Comparison of ENCODE assay signal across 8 cellular contexts in genomic region chr2:74528600-74529356, GRCh38. TPM values are rescaled to one million over a fixed set of nuclear protein-coding genes. Genes with fewer than 3 reads are reported as not detected.
A peak's percentile ranks its signal among the peaks of the same experiment; 100 is the strongest.
DNase-seq lines count a peak whose midpoint lies in the region; ATAC-seq and TF ChIP-seq lines count a peak whose summit lies in the region.

No MANE protein-coding gene starts in this region.

- no peaks in the 10 kb centered on the region for H3K27me3 ChIP-seq in rectal smooth muscle tissue (ENCODE audit: control insufficient read depth, insufficient read depth, low read length)

- H3K4me3 ChIP-seq in foreskin fibroblast (ENCODE audit: low read depth in 1 of 2, low read length in 2 of 2) (peak overlapping the region; percentile 84 to 97), rectal smooth muscle tissue (ENCODE audit: low read length) (peak overlapping the region; percentile 98)

- TF ChIP-seq CTCF in foreskin fibroblast (IDR thresholded peaks at IDR 0.05; ENCODE audit: low read depth, low read length), result no peak

- peak overlapping the region; percentile 94 for H3K27ac Mint-ChIP-seq in T-cell

- peaks cover 43% of the 10 kb centered on the region for H3K36me3 Mint-ChIP-seq in T-cell

- peak; percentile 6 for ATAC-seq in GM18861 (IDR thresholded peaks at IDR 0.05; ENCODE audit: unreplicated experiment)
- peak; percentile 5 for ATAC-seq in HG02870 (IDR thresholded peaks at IDR 0.05; ENCODE audit: unreplicated experiment)
- peak; percentile 1 to 6 (median 4) for ATAC-seq in T-cell (replicated peaks in 1 of 4)

- H3K9ac ChIP-seq in rectal smooth muscle tissue (ENCODE audit: low read length), result peak overlapping the region; percentile 96

- H3K27me3 Mint-ChIP-seq in T-cell, result no peaks in the 10 kb centered on the region

- peak in 3 of 34 experiments; percentile 13 to 26 (median 14) for DNase-seq in T-cell
- no peak for DNase-seq in foreskin fibroblast
- no peak for DNase-seq in HPDE6-E6E7 (ENCODE audit: extremely low spot score)
- no peak for DNase-seq in NCI-H1694 (lab: John Stamatoyannopoulos, UW)
- DNase-seq in NCI-H1417 (lab: John Stamatoyannopoulos, UW), result no peak

- peaks cover 37 to 47% (median 46%) of the 10 kb centered on the region in 3 donors for H3K4me1 Mint-ChIP-seq in T-cell

- POLR2A ChIA-PET in T-cell (lab: Charles Lee), result no interaction called here

- H3K4me1 ChIP-seq in rectal smooth muscle tissue (ENCODE audit: control insufficient read depth, insufficient read depth, low read length), result peaks cover 16% of the 10 kb centered on the region

- H3K27ac ChIP-seq in rectal smooth muscle tissue (ENCODE audit: low read depth, low read length), result peak overlapping the region; percentile 90

- CTCF ChIA-PET in T-cell (lab: Charles Lee), result no interaction called here

- peaks cover 25% of the 10 kb centered on the region for H3K36me3 ChIP-seq in rectal smooth muscle tissue (ENCODE audit: control insufficient read depth, insufficient read depth, low read length)

- H3K4me3 Mint-ChIP-seq in T-cell, result peak overlapping the region; percentile 90 to 95 (median 95)

- H3K9me3 Mint-ChIP-seq in T-cell, result no peaks in the 10 kb centered on the region

RNA-seq across cellular contexts. Expression of gene AUP1, which starts 0.7 kb away (rescaled TPM):
- total RNA-seq in T-cell, result 100 to 1,000 TPM; 144 to 167 (median 149) TPM

RNA-seq across cellular contexts. Expression of gene HTRA2, which starts 1.0 kb away (rescaled TPM):
- 10 to 100 TPM; 25.1 to 45.2 (median 38.3) TPM for total RNA-seq in T-cell

RNA-seq across cellular contexts. Expression of gene DQX1, which starts 2.7 kb away (rescaled TPM):
- total RNA-seq in T-cell, result under 1 TPM in 3 of 5 donors, not detected in 2; 0.33 to 0.76 (median 0.47) TPM

RNA-seq across cellular contexts. Expression of gene TLX2, which starts 14.5 kb away (rescaled TPM):
- under 1 TPM in 2 of 5 donors, not detected in 3; 0.28 to 0.46 TPM for total RNA-seq in T-cell

RNA-seq across cellular contexts. Expression of gene PCGF1, which starts 21.3 kb away (rescaled TPM):
- 10 to 100 TPM; 17.6 to 34.3 (median 28.0) TPM for total RNA-seq in T-cell
